In the genomic region with DNA sequence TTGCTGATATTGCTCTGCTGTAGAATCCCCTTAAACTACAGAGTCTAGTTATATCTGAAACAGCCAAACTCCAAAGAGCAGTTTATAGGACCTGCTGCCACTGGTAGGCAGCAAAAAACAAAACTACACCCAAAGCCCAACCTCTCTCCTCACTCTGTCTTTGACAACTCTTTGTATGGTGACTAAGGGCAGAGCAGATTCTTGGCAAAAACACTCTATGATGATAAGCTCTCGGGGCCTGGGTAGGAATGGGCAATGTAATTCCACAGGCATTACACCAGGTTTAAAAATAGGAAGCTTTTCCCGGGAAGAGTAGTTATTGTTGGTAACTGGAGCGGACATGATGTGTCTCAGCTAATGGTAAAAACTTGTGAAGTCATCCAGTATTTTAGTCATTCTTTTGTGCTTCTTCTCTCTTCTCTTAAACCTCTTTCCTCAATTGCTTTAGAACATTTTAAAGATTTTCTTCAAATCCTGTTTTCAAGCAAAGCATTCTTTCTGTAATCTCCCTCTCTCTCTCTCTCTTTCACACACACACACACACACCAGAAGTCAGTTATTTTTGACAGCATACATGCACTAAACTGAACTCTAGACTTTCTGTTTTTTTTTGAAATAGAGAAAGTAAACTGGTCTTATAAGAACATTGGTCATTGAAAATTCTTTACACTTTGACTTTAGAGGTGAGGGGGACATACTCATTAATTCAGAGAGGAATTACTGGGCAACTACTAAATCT, we compare ENCODE assay signal across 1 cellular context.
TF ChIP-seq lines count a peak whose summit lies in the region.

No MANE protein-coding gene starts in this region.

TF ChIP-seq in SK-N-SH treated with all-trans-retinoic acid at 6 μM for 48 hours, 23 proteins besides CTCF, POLR2A, EP300 and RAD21 (continued from another document):
- TF ChIP-seq, protein P1, sequence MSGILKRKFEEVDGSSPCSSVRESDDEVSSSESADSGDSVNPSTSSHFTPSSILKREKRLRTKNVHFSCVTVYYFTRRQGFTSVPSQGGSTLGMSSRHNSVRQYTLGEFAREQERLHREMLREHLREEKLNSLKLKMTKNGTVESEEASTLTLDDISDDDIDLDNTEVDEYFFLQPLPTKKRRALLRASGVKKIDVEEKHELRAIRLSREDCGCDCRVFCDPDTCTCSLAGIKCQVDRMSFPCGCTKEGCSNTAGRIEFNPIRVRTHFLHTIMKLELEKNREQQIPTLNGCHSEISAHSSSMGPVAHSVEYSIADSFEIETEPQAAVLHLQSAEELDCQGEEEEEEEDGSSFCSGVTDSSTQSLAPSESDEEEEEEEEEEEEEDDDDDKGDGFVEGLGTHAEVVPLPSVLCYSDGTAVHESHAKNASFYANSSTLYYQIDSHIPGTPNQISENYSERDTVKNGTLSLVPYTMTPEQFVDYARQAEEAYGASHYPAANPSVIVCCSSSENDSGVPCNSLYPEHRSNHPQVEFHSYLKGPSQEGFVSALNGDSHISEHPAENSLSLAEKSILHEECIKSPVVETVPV (CRISPR knock-in tag; IDR thresholded peaks at IDR 0.05) = no peak
- TF ChIP-seq, protein P2, sequence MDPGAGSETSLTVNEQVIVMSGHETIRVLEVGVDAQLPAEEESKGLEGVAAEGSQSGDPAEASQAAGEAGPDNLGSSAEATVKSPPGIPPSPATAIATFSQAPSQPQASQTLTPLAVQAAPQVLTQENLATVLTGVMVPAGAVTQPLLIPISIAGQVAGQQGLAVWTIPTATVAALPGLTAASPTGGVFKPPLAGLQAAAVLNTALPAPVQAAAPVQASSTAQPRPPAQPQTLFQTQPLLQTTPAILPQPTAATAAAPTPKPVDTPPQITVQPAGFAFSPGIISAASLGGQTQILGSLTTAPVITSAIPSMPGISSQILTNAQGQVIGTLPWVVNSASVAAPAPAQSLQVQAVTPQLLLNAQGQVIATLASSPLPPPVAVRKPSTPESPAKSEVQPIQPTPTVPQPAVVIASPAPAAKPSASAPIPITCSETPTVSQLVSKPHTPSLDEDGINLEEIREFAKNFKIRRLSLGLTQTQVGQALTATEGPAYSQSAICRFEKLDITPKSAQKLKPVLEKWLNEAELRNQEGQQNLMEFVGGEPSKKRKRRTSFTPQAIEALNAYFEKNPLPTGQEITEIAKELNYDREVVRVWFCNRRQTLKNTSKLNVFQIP (CRISPR knock-in tag; IDR thresholded peaks at IDR 0.05; ENCODE audit: borderline replicate concordance, low read depth) = no peak
- TF ChIP-seq ARNTL (CRISPR knock-in tag; IDR thresholded peaks at IDR 0.05; ENCODE audit: borderline replicate concordance, low read depth) = no peak
- TF ChIP-seq ZNF8 (CRISPR knock-in tag; IDR thresholded peaks at IDR 0.05) = no peak
- TF ChIP-seq, protein P3, sequence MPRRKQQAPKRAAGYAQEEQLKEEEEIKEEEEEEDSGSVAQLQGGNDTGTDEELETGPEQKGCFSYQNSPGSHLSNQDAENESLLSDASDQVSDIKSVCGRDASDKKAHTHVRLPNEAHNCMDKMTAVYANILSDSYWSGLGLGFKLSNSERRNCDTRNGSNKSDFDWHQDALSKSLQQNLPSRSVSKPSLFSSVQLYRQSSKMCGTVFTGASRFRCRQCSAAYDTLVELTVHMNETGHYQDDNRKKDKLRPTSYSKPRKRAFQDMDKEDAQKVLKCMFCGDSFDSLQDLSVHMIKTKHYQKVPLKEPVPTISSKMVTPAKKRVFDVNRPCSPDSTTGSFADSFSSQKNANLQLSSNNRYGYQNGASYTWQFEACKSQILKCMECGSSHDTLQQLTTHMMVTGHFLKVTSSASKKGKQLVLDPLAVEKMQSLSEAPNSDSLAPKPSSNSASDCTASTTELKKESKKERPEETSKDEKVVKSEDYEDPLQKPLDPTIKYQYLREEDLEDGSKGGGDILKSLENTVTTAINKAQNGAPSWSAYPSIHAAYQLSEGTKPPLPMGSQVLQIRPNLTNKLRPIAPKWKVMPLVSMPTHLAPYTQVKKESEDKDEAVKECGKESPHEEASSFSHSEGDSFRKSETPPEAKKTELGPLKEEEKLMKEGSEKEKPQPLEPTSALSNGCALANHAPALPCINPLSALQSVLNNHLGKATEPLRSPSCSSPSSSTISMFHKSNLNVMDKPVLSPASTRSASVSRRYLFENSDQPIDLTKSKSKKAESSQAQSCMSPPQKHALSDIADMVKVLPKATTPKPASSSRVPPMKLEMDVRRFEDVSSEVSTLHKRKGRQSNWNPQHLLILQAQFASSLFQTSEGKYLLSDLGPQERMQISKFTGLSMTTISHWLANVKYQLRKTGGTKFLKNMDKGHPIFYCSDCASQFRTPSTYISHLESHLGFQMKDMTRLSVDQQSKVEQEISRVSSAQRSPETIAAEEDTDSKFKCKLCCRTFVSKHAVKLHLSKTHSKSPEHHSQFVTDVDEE (CRISPR knock-in tag; IDR thresholded peaks at IDR 0.05) = no peak
- no peak for TF ChIP-seq GLIS3 (CRISPR knock-in tag; IDR thresholded peaks at IDR 0.05)
